1 cellular context compared by ENCODE assay signal in genomic region chr4:178198691-178199090, GRCh38.
TF ChIP-seq lines count a peak whose summit lies in the region.

No MANE protein-coding gene starts in this region.

TF ChIP-seq in WTC11, 78 proteins besides CTCF, POLR2A, EP300 and RAD21 (continued from another document):
- no peak for TF ChIP-seq ZNF281 (CRISPR knock-in tag; IDR thresholded peaks at IDR 0.05)
